Comparison of ENCODE assay signal across 21 cellular contexts in genomic region chr6:24710519-24711303, GRCh38. TPM values are rescaled to one million over a fixed set of nuclear protein-coding genes. Genes with fewer than 3 reads are reported as not detected.
A peak's percentile ranks its signal among the peaks of the same experiment; 100 is the strongest.
DNase-seq lines count a peak whose midpoint lies in the region; ATAC-seq, FAIRE-seq and TF ChIP-seq lines count a peak whose summit lies in the region.
"Had no signal": no experiment of that assay in that cellular context is flagged by ENCODE, and none has a peak within 500 bp of the region (broad histone marks: within the 10 kb centered on the region; RNA-seq: fewer than 3 reads in every experiment).

No MANE protein-coding gene starts in this region.

- H3K27me3 Mint-ChIP-seq in T-helper 1 cell treated with Interleukin-12 subunit alpha and Interleukin-12 subunit beta and Interleukin-4 antibody, amounts not matched to agents 30 μg/mL and 1 μg/mL, for 36 hours (ENCODE audit: low read depth), result no peaks in the 10 kb centered on the region
- H3K27me3 Mint-ChIP-seq in activated naive CD8-positive, alpha-beta T cell treated with anti-CD3 and anti-CD28 coated beads, Interleukin-2, amount 50 U/mL, for 24 hours, result no peaks in the 10 kb centered on the region
- H3K27me3 Mint-ChIP-seq in natural killer cell (ENCODE audit: low read depth in 2 of 2), result no peaks in the 10 kb centered on the region

- peak overlapping the region; percentile 55 for H3K27ac Mint-ChIP-seq in T-helper 1 cell treated with Interleukin-12 subunit alpha and Interleukin-12 subunit beta and Interleukin-4 antibody, amounts not matched to agents 30 μg/mL and 1 μg/mL, for 36 hours
- peak overlapping the region; percentile 83 for H3K27ac Mint-ChIP-seq in activated naive CD8-positive, alpha-beta T cell treated with anti-CD3 and anti-CD28 coated beads, Interleukin-2, amount 50 U/mL, for 24 hours
- H3K27ac Mint-ChIP-seq in natural killer cell, result peak overlapping the region; percentile 64 to 99

- no peak overlapping the region for H3K4me3 Mint-ChIP-seq in T-helper 1 cell treated with Interleukin-12 subunit alpha and Interleukin-12 subunit beta and Interleukin-4 antibody, amounts not matched to agents 30 μg/mL and 1 μg/mL, for 36 hours
- no peak overlapping the region for H3K4me3 Mint-ChIP-seq in activated naive CD8-positive, alpha-beta T cell treated with anti-CD3 and anti-CD28 coated beads, Interleukin-2, amount 50 U/mL, for 24 hours
- H3K4me3 Mint-ChIP-seq in natural killer cell, result no peak overlapping the region

- peaks cover 29% of the 10 kb centered on the region for H3K4me1 Mint-ChIP-seq in T-helper 1 cell treated with Interleukin-12 subunit alpha and Interleukin-12 subunit beta and Interleukin-4 antibody, amounts not matched to agents 30 μg/mL and 1 μg/mL, for 36 hours (ENCODE audit: low read depth)
- peaks cover 52% of the 10 kb centered on the region for H3K4me1 Mint-ChIP-seq in activated naive CD8-positive, alpha-beta T cell treated with anti-CD3 and anti-CD28 coated beads, Interleukin-2, amount 50 U/mL, for 24 hours
- H3K4me1 Mint-ChIP-seq in natural killer cell, result peaks cover 48 to 55% of the 10 kb centered on the region in 2 donors

- FAIRE-seq in GM12892 (lab: Jason Lieb, UNC), result peak; percentile 51
- FAIRE-seq: GM12891, HTR-8/SVneo, kidney had no signal

- no peak for TF ChIP-seq POLR2A in GM12892 (IDR thresholded peaks at IDR 0.05; ENCODE audit: low read depth, low read length)

- TF ChIP-seq CTCF in natural killer cell (IDR thresholded peaks at IDR 0.05) (no peak), GM20000 (IDR thresholded peaks at IDR 0.05; ENCODE audit: extremely low read depth, missing control alignments) (no peak)

- H3K36me3 Mint-ChIP-seq in T-helper 1 cell treated with Interleukin-12 subunit alpha and Interleukin-12 subunit beta and Interleukin-4 antibody, amounts not matched to agents 30 μg/mL and 1 μg/mL, for 36 hours (ENCODE audit: low read depth), result peaks cover 57% of the 10 kb centered on the region
- peaks cover 74% of the 10 kb centered on the region for H3K36me3 Mint-ChIP-seq in activated naive CD8-positive, alpha-beta T cell treated with anti-CD3 and anti-CD28 coated beads, Interleukin-2, amount 50 U/mL, for 24 hours (ENCODE audit: low read depth)
- H3K36me3 Mint-ChIP-seq in natural killer cell, result peaks cover 17% of the 10 kb centered on the region

- DNase-seq in T-helper 1 cell (no peak), GM12892 (ENCODE audit: insufficient read length) (no peak), natural killer cell (no peak), GM20000 (ENCODE audit: low spot score) (no peak), NCI-H1417 treated with DMSO at 0.1 percent for 48 hours (lab: John Stamatoyannopoulos, UW) (no peak)
- DNase-seq in activated naive CD8-positive, alpha-beta T cell treated with anti-CD3 and anti-CD28 coated beads, Interleukin-2, amount 50 U/mL, for 24 hours, result no peak
- no peak for DNase-seq in activated CD4-positive, alpha-beta T cell treated with anti-CD3 and anti-CD28 coated beads, Interleukin-2, amount 50 U/mL, for 1 hour
- DNase-seq: 8988T; activated CD4-positive, CD25-positive, alpha-beta regulatory T cell treated with anti-CD3 and anti-CD28 coated beads, Interleukin-2, amount 50 U/mL, for 72 hours; dermis blood vessel endothelial cell; foreskin keratinocyte; hypothalamus; kidney; NCI-H146; NCI-H774; Peyer's patch; stimulated activated CD4-positive, alpha-beta T cell treated with anti-CD3 and anti-CD28 coated beads, Interleukin-2, amount 100 ng/mL, for 24 hours; uterus had no signal

- no peaks in the 10 kb centered on the region for H3K9me3 Mint-ChIP-seq in T-helper 1 cell treated with Interleukin-12 subunit alpha and Interleukin-12 subunit beta and Interleukin-4 antibody, amounts not matched to agents 30 μg/mL and 1 μg/mL, for 36 hours
- H3K9me3 Mint-ChIP-seq in activated naive CD8-positive, alpha-beta T cell treated with anti-CD3 and anti-CD28 coated beads, Interleukin-2, amount 50 U/mL, for 24 hours, result no peaks in the 10 kb centered on the region
- H3K9me3 Mint-ChIP-seq in natural killer cell, result no peaks in the 10 kb centered on the region

- intact Hi-C loops in natural killer cell (cut with micrococcal nuclease), result loop anchor here (10.0 kb wide), 1 partner anchor 204 kb away; no protein-coding TSS in a partner anchor

- no peak for ATAC-seq in activated naive CD8-positive, alpha-beta T cell treated with anti-CD3 and anti-CD28 coated beads, Interleukin-2, amount 50 U/mL, for 24 hours
- ATAC-seq in natural killer cell, result peak in 2 of 3 donors; percentile 37 to 57
- ATAC-seq: foreskin keratinocyte had no signal

RNA-seq across cellular contexts. Expression of gene C6orf62, which starts 8.2 kb away (rescaled TPM):
- polyA plus RNA-seq in GM12892 (2012; ENCODE audit: missing spikeins), result 86.2 TPM
- total RNA-seq in natural killer cell, result 100 to 1,000 TPM; 129 to 163 (median 130) TPM

RNA-seq across cellular contexts. Expression of gene ACOT13, which starts 43.8 kb away (rescaled TPM):
- 35.5 TPM for polyA plus RNA-seq in GM12892 (2012; ENCODE audit: missing spikeins)
- total RNA-seq in natural killer cell, result 1 to 10 TPM; 3.2 to 4.3 (median 4.2) TPM

RNA-seq across cellular contexts. Expression of gene TDP2, which starts 44.0 kb away (rescaled TPM):
- 47.2 TPM for polyA plus RNA-seq in GM12892 (2012; ENCODE audit: missing spikeins)
- 10 to 100 TPM; 43.2 to 51.9 (median 49.5) TPM for total RNA-seq in natural killer cell
